In genomic region chr6:63635563-63636515, GRCh38 we compare ENCODE assay signal across 8 cellular contexts. TPM values are rescaled to one million over a fixed set of nuclear protein-coding genes. Genes with fewer than 3 reads are reported as not detected.
DNase-seq lines count a peak whose midpoint lies in the region; ATAC-seq and TF ChIP-seq lines count a peak whose summit lies in the region.

A gene with protein sequence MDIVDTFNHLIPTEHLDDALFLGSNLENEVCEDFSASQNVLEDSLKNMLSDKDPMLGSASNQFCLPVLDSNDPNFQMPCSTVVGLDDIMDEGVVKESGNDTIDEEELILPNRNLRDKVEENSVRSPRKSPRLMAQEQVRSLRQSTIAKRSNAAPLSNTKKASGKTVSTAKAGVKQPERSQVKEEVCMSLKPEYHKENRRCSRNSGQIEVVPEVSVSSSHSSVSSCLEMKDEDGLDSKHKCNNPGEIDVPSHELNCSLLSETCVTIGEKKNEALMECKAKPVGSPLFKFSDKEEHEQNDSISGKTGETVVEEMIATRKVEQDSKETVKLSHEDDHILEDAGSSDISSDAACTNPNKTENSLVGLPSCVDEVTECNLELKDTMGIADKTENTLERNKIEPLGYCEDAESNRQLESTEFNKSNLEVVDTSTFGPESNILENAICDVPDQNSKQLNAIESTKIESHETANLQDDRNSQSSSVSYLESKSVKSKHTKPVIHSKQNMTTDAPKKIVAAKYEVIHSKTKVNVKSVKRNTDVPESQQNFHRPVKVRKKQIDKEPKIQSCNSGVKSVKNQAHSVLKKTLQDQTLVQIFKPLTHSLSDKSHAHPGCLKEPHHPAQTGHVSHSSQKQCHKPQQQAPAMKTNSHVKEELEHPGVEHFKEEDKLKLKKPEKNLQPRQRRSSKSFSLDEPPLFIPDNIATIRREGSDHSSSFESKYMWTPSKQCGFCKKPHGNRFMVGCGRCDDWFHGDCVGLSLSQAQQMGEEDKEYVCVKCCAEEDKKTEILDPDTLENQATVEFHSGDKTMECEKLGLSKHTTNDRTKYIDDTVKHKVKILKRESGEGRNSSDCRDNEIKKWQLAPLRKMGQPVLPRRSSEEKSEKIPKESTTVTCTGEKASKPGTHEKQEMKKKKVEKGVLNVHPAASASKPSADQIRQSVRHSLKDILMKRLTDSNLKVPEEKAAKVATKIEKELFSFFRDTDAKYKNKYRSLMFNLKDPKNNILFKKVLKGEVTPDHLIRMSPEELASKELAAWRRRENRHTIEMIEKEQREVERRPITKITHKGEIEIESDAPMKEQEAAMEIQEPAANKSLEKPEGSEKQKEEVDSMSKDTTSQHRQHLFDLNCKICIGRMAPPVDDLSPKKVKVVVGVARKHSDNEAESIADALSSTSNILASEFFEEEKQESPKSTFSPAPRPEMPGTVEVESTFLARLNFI (N-terminal part only) (plus strand): TSS chr6:63635802. CDS start chr6:63646552, 10,750 bp downstream.

- H3K9me3 ChIP-seq in osteoblast (ENCODE audit: low read depth, low read length) (no peaks in the 10 kb centered on the region), thoracic aorta (no peaks in the 10 kb centered on the region)

- H3K79me2 ChIP-seq in osteoblast (ENCODE audit: insufficient read depth, low read length) = peaks cover 46% of the 10 kb centered on the region

- peak within 1 kb of the TSS; percentile 90 for H3K4me2 ChIP-seq in osteoblast (ENCODE audit: insufficient read depth, low read length)

- TF ChIP-seq CTCF in GM12865 (IDR thresholded peaks at IDR 0.05; ENCODE audit: insufficient read depth, low read depth, low read length, missing control alignments) (no peak), osteoblast (IDR thresholded peaks at IDR 0.05; ENCODE audit: extremely low read depth, low read depth, low read length) (no peak), thoracic aorta (IDR thresholded peaks at IDR 0.05) (no peak)

- peaks cover 38% of the 10 kb centered on the region for H4K20me1 ChIP-seq in osteoblast (ENCODE audit: insufficient read depth, low read length)

- H3K27me3 ChIP-seq in osteoblast (ENCODE audit: insufficient read depth, low read length) (peaks cover 13% of the 10 kb centered on the region), thoracic aorta (replicated peaks; ENCODE audit: insufficient read depth) (no peaks in the 10 kb centered on the region)

- H3K27ac ChIP-seq in osteoblast (ENCODE audit: low read depth, low read length) = peak within 1 kb of the TSS; percentile 81
- peak within 1 kb of the TSS; percentile 86 to 96 for H3K27ac ChIP-seq in thoracic aorta

- H3K36me3 ChIP-seq in osteoblast (ENCODE audit: insufficient read depth, low read length) (no peaks in the 10 kb centered on the region), thoracic aorta (no peaks in the 10 kb centered on the region)

- ATAC-seq in HG02642 (IDR thresholded peaks at IDR 0.05; ENCODE audit: poor library complexity, unreplicated experiment) (peak; percentile 90), thoracic aorta (ENCODE audit: insufficient number of reproducible peaks, low FRiP score, low read depth) (peak; percentile 77)

- H3K4me1 ChIP-seq in osteoblast (ENCODE audit: insufficient read depth, low read length) (peaks cover 24% of the 10 kb centered on the region), thoracic aorta (ENCODE audit: control insufficient read depth in 1 of 2, low read depth in 2 of 2) (peaks cover 26 to 42% of the 10 kb centered on the region in 2 donors)

- no peaks in the 10 kb centered on the region for H3K36me3 Mint-ChIP-seq in activated naive CD8-positive, alpha-beta T cell

- peak within 1 kb of the TSS; percentile 93 for H2AFZ ChIP-seq in osteoblast (ENCODE audit: low read length)

- H3K4me1 Mint-ChIP-seq in activated naive CD8-positive, alpha-beta T cell (ENCODE audit: low read depth) = peaks cover 49% of the 10 kb centered on the region

- H3K27ac Mint-ChIP-seq in activated naive CD8-positive, alpha-beta T cell = peak within 1 kb of the TSS; percentile 98

- H3K4me3 ChIP-seq in GM12865 (ENCODE audit: low read depth, low read length) = peak within 1 kb of the TSS; percentile 87
- H3K4me3 ChIP-seq in osteoblast (ENCODE audit: insufficient read depth, low read length) = peak within 1 kb of the TSS; percentile 93
- peak within 1 kb of the TSS; percentile 99 for H3K4me3 ChIP-seq in thoracic aorta

- H3K9me3 Mint-ChIP-seq in activated naive CD8-positive, alpha-beta T cell (ENCODE audit: low read depth) = no peaks in the 10 kb centered on the region

- peak; percentile 95 for DNase-seq in GM12865 (ENCODE audit: low read depth)
- peak; percentile 92 for DNase-seq in NCI-H1105 treated with DMSO at 0.1 percent for 48 hours (lab: John Stamatoyannopoulos, UW)
- DNase-seq in SKM-1 treated with dmso at 0.1 percent for 144 hours (lab: John Stamatoyannopoulos, UW; ENCODE audit: unreplicated experiment) = peak; percentile 89
- DNase-seq in glomerular visceral epithelial cell (ENCODE audit: extremely low spot score) = peak; percentile 93
- DNase-seq in osteoblast (ENCODE audit: insufficient read length, low spot score, missing footprints) = peak; percentile 95
- peak; percentile 44 for DNase-seq in thoracic aorta (ENCODE audit: low spot score)

- peak within 1 kb of the TSS; percentile 97 for H3K4me3 Mint-ChIP-seq in activated naive CD8-positive, alpha-beta T cell

- no peaks in the 10 kb centered on the region for H3K27me3 Mint-ChIP-seq in activated naive CD8-positive, alpha-beta T cell

RNA-seq across cellular contexts. Expression of the gene that starts here (rescaled TPM):
- total RNA-seq in osteoblast (75.7 and 76.7 TPM in 2 replicates), thoracic aorta (10 to 100 TPM; 55.4 to 59.5 TPM)

Comparison
In these comparisons a context has a peak if more than half of its experiments do, and no peak if none do; other contexts are left out.
1. Peak in every context shown above with its lines: DNase-seq, ATAC-seq, H3K4me3 ChIP-seq and H3K27ac ChIP-seq.
2. DNase-seq: peak in every context shown above with its lines; median percentile 95 in GM12865; 95 in osteoblast; 93 in glomerular visceral epithelial cell; 92 in NCI-H1105 treated with DMSO at 0.1 percent for 48 hours; 89 in SKM-1 treated with dmso at 0.1 percent for 144 hours; 44 in thoracic aorta.